In the genomic region with DNA sequence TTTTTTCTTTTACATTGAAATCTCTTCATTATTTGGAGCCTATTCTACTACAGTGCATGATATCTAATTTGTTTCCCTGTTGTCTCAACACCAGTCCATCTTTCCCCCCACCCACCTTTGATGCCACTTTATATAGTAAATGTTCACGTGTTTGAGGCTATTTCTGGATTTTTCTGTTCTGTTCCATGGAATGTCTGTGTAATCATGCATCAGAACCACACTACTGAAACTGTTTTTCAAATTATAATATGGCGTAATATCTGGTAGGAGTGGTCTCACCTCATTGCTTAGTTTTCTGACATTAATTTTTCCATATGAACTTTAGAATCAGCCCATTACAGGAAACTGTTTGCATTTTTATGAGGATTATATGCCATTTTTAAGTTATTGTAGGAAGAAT, we compare ENCODE assay signal across 13 cellular contexts.
"Had no signal": no experiment of that assay in that cellular context is flagged by ENCODE, and none has a peak within 500 bp of the region (broad histone marks: within the 10 kb centered on the region; RNA-seq: fewer than 3 reads in every experiment).

No MANE protein-coding gene starts in this region.

- ATAC-seq: right cardiac atrium had no signal

- H3K4me3 Mint-ChIP-seq: activated CD4-positive, alpha-beta T cell treated with anti-CD3 and anti-CD28 coated beads, Interleukin-2, amount 10 ng/mL, durations not matched to agents 7 days and 5 days; dendritic cell treated with granulocyte-macrophage colony-stimulating factor and Interleukin-4, amounts not matched to agents 40 ng/mL and 50 ng/mL, for 4 days; nephron progenitor cell had no signal

- H3K27me3 Mint-ChIP-seq: activated CD4-positive, alpha-beta T cell treated with anti-CD3 and anti-CD28 coated beads, Interleukin-2, amount 10 ng/mL, durations not matched to agents 7 days and 5 days; dendritic cell treated with granulocyte-macrophage colony-stimulating factor and Interleukin-4, amounts not matched to agents 40 ng/mL and 50 ng/mL, for 4 days had no signal

- H3K4me1 Mint-ChIP-seq: activated CD4-positive, alpha-beta T cell treated with anti-CD3 and anti-CD28 coated beads, Interleukin-2, amount 10 ng/mL, durations not matched to agents 7 days and 5 days; nephron progenitor cell had no signal

- H3K27ac Mint-ChIP-seq: activated CD4-positive, alpha-beta T cell treated with anti-CD3 and anti-CD28 coated beads, Interleukin-2, amount 10 ng/mL, durations not matched to agents 7 days and 5 days; dendritic cell treated with granulocyte-macrophage colony-stimulating factor and Interleukin-4, amounts not matched to agents 40 ng/mL and 50 ng/mL, for 4 days; nephron progenitor cell had no signal

- DNase-seq: activated CD4-positive, alpha-beta T cell treated with anti-CD3 and anti-CD28 coated beads, Interleukin-2, amount 10 ng/mL, durations not matched to agents 7 days and 5 days; activated CD4-positive, CD25-positive, alpha-beta regulatory T cell; activated gamma-delta T cell; cerebellar nuclear complex; effector memory CD4-positive, alpha-beta T cell; head of caudate nucleus; mesendoderm; nephron progenitor cell; occipital lobe; right cardiac atrium; thyroid gland; uterus had no signal
